ENCODE assay signal across 19 cellular contexts in the genomic region with DNA sequence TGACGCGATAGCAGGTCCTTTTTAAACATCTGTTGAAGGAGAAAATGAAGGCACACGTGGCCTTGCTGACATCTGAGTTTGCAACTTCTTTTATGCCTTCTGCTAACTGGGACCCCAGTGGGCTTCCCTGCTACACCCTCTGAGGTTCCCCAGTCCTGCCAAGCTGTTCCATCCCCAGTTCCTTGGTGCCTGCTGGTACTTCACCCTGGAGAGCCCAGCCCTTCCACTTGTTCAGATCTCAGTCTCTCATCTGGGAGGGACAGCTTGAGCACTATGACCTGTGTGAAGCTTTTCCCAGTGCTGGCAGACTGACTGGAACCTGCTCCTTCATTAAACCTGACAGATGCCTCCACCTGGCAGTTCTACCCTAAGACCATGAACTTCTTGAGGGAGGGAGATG.
"Had no signal": no experiment of that assay in that cellular context is flagged by ENCODE, and none has a peak within 500 bp of the region (broad histone marks: within the 10 kb centered on the region; RNA-seq: fewer than 3 reads in every experiment).

No MANE protein-coding gene starts in this region.

- H3K4me3 ChIP-seq: dorsolateral prefrontal cortex, gastrocnemius medialis, heart right ventricle, lung, pancreas had no signal

- H3K9me3 ChIP-seq: gastrocnemius medialis, pancreas had no signal

- H3K27ac ChIP-seq: dorsolateral prefrontal cortex, gastrocnemius medialis, heart right ventricle, pancreas had no signal

- H3K4me1 ChIP-seq: gastrocnemius medialis had no signal

- DNase-seq: cortex of kidney; dorsolateral prefrontal cortex; effector CD8-positive, alpha-beta T cell; gastrocnemius medialis; heart right ventricle; hypothalamus; mesenchymal stem cell; naive thymus-derived CD4-positive, alpha-beta T cell; occipital lobe; pancreas; right cardiac atrium; small intestine; stimulated activated CD4-positive, alpha-beta T cell treated with anti-CD3 and anti-CD28 coated beads, Interleukin-12 subunit alpha, Interleukin-12 subunit beta, amount 100 ng/mL, for 4 hours; stimulated activated CD4-positive, alpha-beta T cell treated with anti-CD3 and anti-CD28 coated beads, Interleukin-2, amount 100 ng/mL, for 48 hours; stimulated activated naive CD4-positive, alpha-beta T cell treated with Interleukin-2 at 50 U/mL for 16 hours; trophoblast cell had no signal

- ATAC-seq: esophagus mucosa; gastrocnemius medialis; left lobe of liver; naive thymus-derived CD4-positive, alpha-beta T cell; pancreas; right cardiac atrium had no signal

- H3K36me3 ChIP-seq: gastrocnemius medialis, heart right ventricle, pancreas had no signal

- H3K27me3 ChIP-seq: dorsolateral prefrontal cortex, gastrocnemius medialis, heart right ventricle, pancreas had no signal
